ENCODE assay signal across 8 cellular contexts in the genomic region with DNA sequence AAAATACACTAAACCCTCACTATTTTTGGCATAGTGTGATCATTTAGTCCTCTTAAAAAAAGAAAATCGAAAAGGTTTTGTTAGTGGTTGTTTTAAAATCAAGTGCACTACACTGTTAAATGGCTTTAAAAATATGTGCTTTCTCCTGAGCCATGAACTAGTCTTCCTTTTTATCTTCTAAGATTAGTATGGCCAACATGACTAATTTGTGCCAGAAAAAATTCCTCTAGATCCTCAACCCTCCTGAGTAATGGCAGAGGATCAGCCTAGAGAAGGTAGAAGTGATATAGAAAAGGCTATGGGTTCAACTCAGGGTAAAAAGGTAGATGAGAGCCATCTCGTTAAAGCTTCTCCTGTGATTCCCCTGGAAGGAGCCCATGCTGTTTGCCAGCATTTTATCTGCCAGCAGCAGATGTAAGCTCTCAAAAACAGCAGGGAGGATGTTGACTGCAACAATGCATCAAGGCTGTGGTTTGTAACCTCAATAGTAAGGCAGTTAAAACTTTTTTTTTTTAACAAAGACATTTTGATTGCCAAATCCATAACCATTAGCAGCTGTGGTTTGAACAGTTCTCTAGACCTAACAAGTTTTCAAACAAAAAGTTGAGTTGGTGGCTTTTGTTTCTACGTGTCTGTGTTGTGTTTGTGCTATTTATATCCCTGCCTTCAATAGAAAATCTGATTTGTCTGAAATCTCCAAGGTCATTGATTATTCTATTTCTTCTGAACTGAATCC. TPM values are rescaled to one million over a fixed set of nuclear protein-coding genes. Genes with fewer than 3 reads are reported as not detected.
DNase-seq lines count a peak whose midpoint lies in the region; ATAC-seq, FAIRE-seq and TF ChIP-seq lines count a peak whose summit lies in the region.

No MANE protein-coding gene starts in this region.

- DNase-seq in ELF-1 (ENCODE audit: low read depth, low spot score): peak; percentile 51
- DNase-seq in LHCN-M2 (ENCODE audit: low read depth): peak; percentile 93
- DNase-seq in chondrocyte (ENCODE audit: low spot score): no peak
- peak in 1 of 3 donors; percentile 20 for DNase-seq in mucosa of descending colon
- no peak for DNase-seq in NCI-H510A (lab: John Stamatoyannopoulos, UW)
- DNase-seq in H54 (ENCODE audit: insufficient read length, low spot score): no peak

- H3K36me3 ChIP-seq in mucosa of descending colon (ENCODE audit: low read depth): peaks cover 4% of the 10 kb centered on the region

- intact Hi-C loops in mucosa of descending colon (cut with DNase I, micrococcal nuclease): loop anchor here in 1 of 2 donors (10.0 kb wide), 1 partner anchor 245 kb away; no protein-coding TSS in a partner anchor

- H3K9me3 Mint-ChIP-seq in T-helper 1 cell treated with Interleukin-12 subunit alpha and Interleukin-12 subunit beta and Interleukin-4 antibody, amounts not matched to agents 30 μg/mL and 1 μg/mL, for 36 hours: no peaks in the 10 kb centered on the region
- no peaks in the 10 kb centered on the region for H3K9me3 Mint-ChIP-seq in chondrocyte (ENCODE audit: low read depth)

- no peak for FAIRE-seq in H54 (lab: Jason Lieb, UNC)

- peak overlapping the region; percentile 27 for H3K4me3 Mint-ChIP-seq in T-helper 1 cell treated with Interleukin-12 subunit alpha and Interleukin-12 subunit beta and Interleukin-4 antibody, amounts not matched to agents 30 μg/mL and 1 μg/mL, for 36 hours
- no peak overlapping the region for H3K4me3 Mint-ChIP-seq in chondrocyte (ENCODE audit: unreplicated experiment)

- no peaks in the 10 kb centered on the region for H3K9me3 ChIP-seq in mucosa of descending colon

- peaks cover 20% of the 10 kb centered on the region for H3K36me3 Mint-ChIP-seq in T-helper 1 cell treated with Interleukin-12 subunit alpha and Interleukin-12 subunit beta and Interleukin-4 antibody, amounts not matched to agents 30 μg/mL and 1 μg/mL, for 36 hours (ENCODE audit: low read depth)
- peaks cover 12% of the 10 kb centered on the region for H3K36me3 Mint-ChIP-seq in chondrocyte (ENCODE audit: low read depth)

- ATAC-seq in mucosa of descending colon (peak; percentile 73), GM18505 (IDR thresholded peaks at IDR 0.05; ENCODE audit: unreplicated experiment) (no peak)

- H3K4me3 ChIP-seq in mucosa of descending colon: no peak overlapping the region

- no peak for TF ChIP-seq POLR2A in H54 (IDR thresholded peaks at IDR 0.05; ENCODE audit: low read depth, low read length)
- TF ChIP-seq POLR2A in GM18505 (IDR thresholded peaks at IDR 0.05; ENCODE audit: borderline replicate concordance, extremely low read depth, insufficient read depth, insufficient read length): no peak

- H3K4me1 Mint-ChIP-seq in T-helper 1 cell treated with Interleukin-12 subunit alpha and Interleukin-12 subunit beta and Interleukin-4 antibody, amounts not matched to agents 30 μg/mL and 1 μg/mL, for 36 hours (ENCODE audit: low read depth): peaks cover 20% of the 10 kb centered on the region
- H3K4me1 Mint-ChIP-seq in chondrocyte (ENCODE audit: low read depth): peaks cover 11% of the 10 kb centered on the region

- no peaks in the 10 kb centered on the region for H3K27me3 Mint-ChIP-seq in T-helper 1 cell treated with Interleukin-12 subunit alpha and Interleukin-12 subunit beta and Interleukin-4 antibody, amounts not matched to agents 30 μg/mL and 1 μg/mL, for 36 hours (ENCODE audit: low read depth)
- no peaks in the 10 kb centered on the region for H3K27me3 Mint-ChIP-seq in chondrocyte (ENCODE audit: low read depth)

- TF ChIP-seq CTCF in chondrocyte (IDR thresholded peaks at IDR 0.05): no peak
- TF ChIP-seq CTCF in mucosa of descending colon (IDR thresholded peaks at IDR 0.05): no peak

- peak overlapping the region; percentile 83 for H3K27ac Mint-ChIP-seq in T-helper 1 cell treated with Interleukin-12 subunit alpha and Interleukin-12 subunit beta and Interleukin-4 antibody, amounts not matched to agents 30 μg/mL and 1 μg/mL, for 36 hours
- peak overlapping the region; percentile 9 for H3K27ac Mint-ChIP-seq in chondrocyte (ENCODE audit: unreplicated experiment)

- no peaks in the 10 kb centered on the region for H3K4me1 ChIP-seq in mucosa of descending colon (ENCODE audit: low read depth)

RNA-seq across cellular contexts. Expression of a gene that starts 30.2 kb away (rescaled TPM):
- total RNA-seq in LHCN-M2 (2014; rRNA removed): 12.5 and 13.1 TPM in 2 replicates
- polyA plus RNA-seq in LHCN-M2 (2012): 8.9 TPM
- 24.1 to 27.2 TPM (median 24.2 TPM) in 3 replicates for total RNA-seq in chondrocyte
- total RNA-seq in mucosa of descending colon: 10 to 100 TPM; 25.4 to 49.2 (median 29.5) TPM

RNA-seq across cellular contexts. Expression of a gene that starts 42.5 kb away (rescaled TPM):
- total RNA-seq in LHCN-M2 (2014; rRNA removed): 8.1 and 9.2 TPM in 2 replicates
- polyA plus RNA-seq in LHCN-M2 (2012): 16.5 TPM
- 24.7 to 28.8 TPM (median 24.7 TPM) in 3 replicates for total RNA-seq in chondrocyte
- total RNA-seq in mucosa of descending colon: 10 to 100 TPM; 23.8 to 36.9 (median 28.2) TPM

RNA-seq across cellular contexts. Expression of a gene that starts 48.9 kb away (rescaled TPM):
- total RNA-seq in LHCN-M2 (2014; rRNA removed) (87.3 and 126 TPM in 2 replicates), chondrocyte (6.6 to 12.0 TPM (median 8.3 TPM) in 3 replicates), mucosa of descending colon (10 to 100 TPM in 1 of 3 donors, 1 to 10 TPM in 2; 3.3 to 14.7 (median 4.4) TPM)
- 97.3 TPM for polyA plus RNA-seq in LHCN-M2 (2012)

Comparison
In these comparisons a context has a peak if more than half of its experiments do, and no peak if none do; other contexts are left out.
1. DNase-seq: peak in ELF-1 (single experiment) and LHCN-M2 (single experiment); none in chondrocyte (single experiment), NCI-H510A (single experiment) and H54 (single experiment).